In the genomic region with DNA sequence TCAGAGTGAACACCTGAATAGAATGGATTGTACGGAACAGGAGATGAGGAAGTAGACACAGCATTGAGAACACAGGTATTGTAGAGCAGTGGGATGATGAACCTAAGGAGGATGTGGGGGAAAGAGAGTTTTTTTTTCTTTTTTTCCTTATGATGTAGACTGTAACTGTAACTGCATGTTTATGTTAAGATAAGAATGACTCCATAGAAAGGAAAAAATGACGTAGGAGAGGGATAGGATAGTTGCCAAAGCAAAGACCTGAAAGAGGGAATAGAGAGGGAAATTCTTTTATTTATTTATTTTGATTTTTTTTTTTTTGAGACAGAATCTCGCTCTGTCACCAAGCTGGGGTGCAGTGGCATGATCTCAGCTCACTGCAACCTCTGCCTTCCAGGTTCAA, we compare ENCODE assay signal across 34 cellular contexts.
"Had no signal": no experiment of that assay in that cellular context is flagged by ENCODE, and none has a peak within 500 bp of the region (broad histone marks: within the 10 kb centered on the region; RNA-seq: fewer than 3 reads in every experiment).

No MANE protein-coding gene starts in this region.

- H3K4me1 Mint-ChIP-seq: activated CD4-positive, alpha-beta T cell treated with anti-CD3 and anti-CD28 coated beads, Interleukin-2, amount 10 ng/mL, durations not matched to agents 24 days and 14 days; activated naive CD8-positive, alpha-beta T cell treated with anti-CD3 and anti-CD28 coated beads for 36 hours; activated T-helper 17 cell treated with anti-CD3 and anti-CD28 coated beads, Interleukin-2, amount 50 U/mL, for 72 hours; central memory CD8-positive, alpha-beta T cell had no signal

- H3K4me1 ChIP-seq: ascending aorta, Peyer's patch had no signal

- DNase-seq: activated CD4-positive, alpha-beta T cell treated with anti-CD3 and anti-CD28 coated beads, Interleukin-2, amount 10 ng/mL, durations not matched to agents 24 days and 14 days; activated CD4-positive, alpha-beta T cell treated with anti-CD3 and anti-CD28 coated beads, Interleukin-2, amount 50 U/mL, for 4 hours; activated CD8-positive, alpha-beta T cell treated with anti-CD3 and anti-CD28 coated beads for 36 hours; activated effector memory CD4-positive, alpha-beta T cell treated with anti-CD3 and anti-CD28 coated beads, Interleukin-2, amount 50 U/mL, for 16 hours; activated naive CD4-positive, alpha-beta T cell; activated naive CD4-positive, alpha-beta T cell treated with anti-CD3 and anti-CD28 coated beads, Interleukin-2, amount 50 U/mL, for 16 hours; activated naive CD8-positive, alpha-beta T cell treated with anti-CD3 and anti-CD28 coated beads for 36 hours; activated T-cell treated with anti-CD3 and anti-CD28 coated beads, Interleukin-2, amount 50 U/mL, for 1 hour; activated T-cell treated with anti-CD3 and anti-CD28 coated beads, Interleukin-2, amount 50 U/mL, for 72 hours; amygdala; NCI-H1092 treated with DMSO at 0.1 percent for 48 hours; NCI-H1417; NCI-H146; NCI-H187; NCI-H2029 treated with DMSO at 0.1 percent for 48 hours; NCI-H2107; NCI-H2171; NCI-H510A; NCI-H526; NCI-H748 treated with DMSO at 0.1 percent for 48 hours; NK-92 treated with Interleukin-12 subunit alpha and Interleukin-12 subunit beta, amount 100 ng/mL, for 24 hours; PC-3; Peyer's patch; SW 1271; T-helper 1 cell; T-helper 2 cell; T-helper 9 cell; WERI-Rb-1 had no signal

- H3K36me3 Mint-ChIP-seq: activated naive CD8-positive, alpha-beta T cell treated with anti-CD3 and anti-CD28 coated beads for 36 hours had no signal

- H3K36me3 ChIP-seq: cardiac muscle cell, WERI-Rb-1 had no signal

- H3K4me3 ChIP-seq: ascending aorta, cardiac muscle cell, Peyer's patch had no signal

- H3K27ac Mint-ChIP-seq: activated CD4-positive, alpha-beta T cell treated with anti-CD3 and anti-CD28 coated beads, Interleukin-2, amount 10 ng/mL, durations not matched to agents 24 days and 14 days; activated CD8-positive, alpha-beta T cell treated with anti-CD3 and anti-CD28 coated beads for 36 hours; activated naive CD8-positive, alpha-beta T cell treated with anti-CD3 and anti-CD28 coated beads for 36 hours; activated T-cell treated with anti-CD3 and anti-CD28 coated beads, Interleukin-2, amount 50 U/mL, for 72 hours; activated T-helper 17 cell treated with anti-CD3 and anti-CD28 coated beads, Interleukin-2, amount 50 U/mL, for 72 hours had no signal

- H3K27me3 ChIP-seq: ascending aorta, cardiac muscle cell, Peyer's patch had no signal

- H3K9me3 Mint-ChIP-seq: activated CD4-positive, alpha-beta T cell treated with anti-CD3 and anti-CD28 coated beads, Interleukin-2, amount 10 ng/mL, durations not matched to agents 24 days and 14 days; activated CD8-positive, alpha-beta T cell treated with anti-CD3 and anti-CD28 coated beads for 36 hours; activated naive CD8-positive, alpha-beta T cell treated with anti-CD3 and anti-CD28 coated beads for 36 hours; activated T-cell treated with anti-CD3 and anti-CD28 coated beads, Interleukin-2, amount 50 U/mL, for 72 hours; activated T-helper 17 cell treated with anti-CD3 and anti-CD28 coated beads, Interleukin-2, amount 50 U/mL, for 72 hours; central memory CD8-positive, alpha-beta T cell had no signal

- ATAC-seq: activated CD8-positive, alpha-beta T cell treated with anti-CD3 and anti-CD28 coated beads for 36 hours; activated T-cell treated with anti-CD3 and anti-CD28 coated beads, Interleukin-2, amount 50 U/mL, for 72 hours; activated T-helper 17 cell treated with anti-CD3 and anti-CD28 coated beads, Interleukin-2, amount 50 U/mL, for 72 hours; PC-3; Right ventricle myocardium inferior had no signal

- H3K27ac ChIP-seq: ascending aorta, cardiac muscle cell, Peyer's patch, RWPE1, WERI-Rb-1 had no signal

- H3K27me3 Mint-ChIP-seq: activated CD8-positive, alpha-beta T cell treated with anti-CD3 and anti-CD28 coated beads for 36 hours; activated naive CD8-positive, alpha-beta T cell treated with anti-CD3 and anti-CD28 coated beads for 36 hours; activated T-helper 17 cell treated with anti-CD3 and anti-CD28 coated beads, Interleukin-2, amount 50 U/mL, for 72 hours; central memory CD8-positive, alpha-beta T cell had no signal

- H3K4me3 Mint-ChIP-seq: activated CD4-positive, alpha-beta T cell treated with anti-CD3 and anti-CD28 coated beads, Interleukin-2, amount 10 ng/mL, durations not matched to agents 24 days and 14 days; activated CD8-positive, alpha-beta T cell treated with anti-CD3 and anti-CD28 coated beads for 36 hours; activated naive CD8-positive, alpha-beta T cell treated with anti-CD3 and anti-CD28 coated beads for 36 hours; activated T-cell treated with anti-CD3 and anti-CD28 coated beads, Interleukin-2, amount 50 U/mL, for 72 hours; activated T-helper 17 cell treated with anti-CD3 and anti-CD28 coated beads, Interleukin-2, amount 50 U/mL, for 72 hours; central memory CD8-positive, alpha-beta T cell had no signal

- H3K9me3 ChIP-seq: ascending aorta, Peyer's patch had no signal
